ENCODE assay signal across 8 cellular contexts in the genomic region with DNA sequence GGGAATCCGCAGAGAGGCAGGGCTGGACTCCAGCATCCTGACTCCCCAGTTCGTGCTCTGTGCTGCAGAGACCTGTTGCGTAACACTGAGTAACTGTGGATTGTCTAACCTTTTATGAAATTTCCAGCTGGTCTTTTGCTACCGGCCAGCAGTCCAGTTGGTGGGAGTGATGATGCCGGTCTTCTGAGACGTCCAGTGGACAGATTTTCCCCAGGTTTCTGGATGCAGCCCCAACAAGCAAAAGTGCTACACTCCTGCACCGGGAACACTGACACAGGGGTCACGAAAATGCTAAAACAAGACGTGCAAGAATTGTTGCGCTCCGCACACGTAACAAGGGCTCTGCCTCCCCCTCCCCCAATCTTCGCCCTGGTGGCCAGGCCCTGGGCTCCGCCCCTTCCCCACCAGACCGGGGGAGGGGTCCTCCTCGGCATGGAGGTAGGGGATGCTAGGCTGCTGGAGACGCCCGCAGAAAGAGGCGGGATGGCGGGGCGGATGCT. TPM values are rescaled to one million over a fixed set of nuclear protein-coding genes. Genes with fewer than 3 reads are reported as not detected.
DNase-seq lines count a peak whose midpoint lies in the region; TF ChIP-seq lines count a peak whose summit lies in the region.

No MANE protein-coding gene starts in this region.

- H3K9ac ChIP-seq in stomach smooth muscle (ENCODE audit: low read length in 2 of 2), result peak overlapping the region in 1 of 2 donors; percentile 51

- no peaks in the 10 kb centered on the region for H3K4me1 ChIP-seq in breast epithelium
- peaks cover 24% of the 10 kb centered on the region for H3K4me1 ChIP-seq in stomach smooth muscle (ENCODE audit: control insufficient read depth, insufficient read depth, low read length)

- H3K27ac ChIP-seq in breast epithelium, result peak overlapping the region; percentile 82 to 95
- H3K27ac ChIP-seq in stomach smooth muscle (ENCODE audit: low read length), result peak overlapping the region; percentile 46

- no peaks in the 10 kb centered on the region for H3K36me3 ChIP-seq in breast epithelium
- no peaks in the 10 kb centered on the region for H3K36me3 ChIP-seq in stomach smooth muscle (ENCODE audit: control insufficient read depth in 2 of 2, insufficient read depth in 2 of 2, low read length in 2 of 2)

- H3K27me3 ChIP-seq in breast epithelium (peaks cover 0 to 15% of the 10 kb centered on the region in 2 donors), stomach smooth muscle (ENCODE audit: control insufficient read depth in 1 of 2, insufficient read depth in 2 of 2, low read length in 2 of 2) (peaks cover 7 to 11% of the 10 kb centered on the region in 2 donors)

- intact Hi-C loops in breast epithelium (cut with DNase I; ENCODE audit: low total_unique reads), result no loop called here

- TF ChIP-seq CTCF in NB4 (IDR thresholded peaks at IDR 0.05; ENCODE audit: low read depth, low read length) (no peak), breast epithelium (IDR thresholded peaks at IDR 0.05) (no peak)

- peak; percentile 83 for DNase-seq in ELR (ENCODE audit: low read depth)
- peak; percentile 87 for DNase-seq in NB4 (ENCODE audit: low read depth)
- DNase-seq in breast epithelium (ENCODE audit: low spot score in 2 of 2), result no peak
- peak; percentile 93 for DNase-seq in left kidney (ENCODE audit: low read depth, low spot score)
- DNase-seq in NCI-H2107 treated with DMSO at 0.1 percent for 48 hours (lab: John Stamatoyannopoulos, UW; ENCODE audit: unreplicated experiment), result no peak
- DNase-seq in NCI-H146 treated with DMSO at 0.1 percent for 48 hours (lab: John Stamatoyannopoulos, UW; ENCODE audit: unreplicated experiment), result no peak
- DNase-seq in cerebellar nuclear complex (lab: John Stamatoyannopoulos, UW), result no peak

- H3K4me3 ChIP-seq in NB4 (ENCODE audit: low read depth, low read length) (peak overlapping the region; percentile 83), breast epithelium (peak overlapping the region; percentile 58 to 86 (median 63)), stomach smooth muscle (ENCODE audit: low read length in 2 of 2) (peak overlapping the region; percentile 57 to 71)

- TF ChIP-seq POLR2A in NB4 (IDR thresholded peaks at IDR 0.05; ENCODE audit: extremely low read depth, insufficient read length), result no peak
- TF ChIP-seq POLR2A in breast epithelium (IDR thresholded peaks at IDR 0.05), result no peak

- no peaks in the 10 kb centered on the region for H3K9me3 ChIP-seq in breast epithelium
- H3K9me3 ChIP-seq in stomach smooth muscle (ENCODE audit: control insufficient read depth in 2 of 2, low read length in 2 of 2), result no peaks in the 10 kb centered on the region

RNA-seq across cellular contexts. Expression of gene MRC2, which starts 0.7 kb away (rescaled TPM):
- 10 to 100 TPM; 28.4 to 40.2 (median 37.4) TPM for total RNA-seq in breast epithelium

Comparison
In these comparisons a context has a peak if more than half of its experiments do, and no peak if none do; other contexts are left out.
1. DNase-seq: peak in ELR (single experiment), NB4 (single experiment) and left kidney (single experiment); none in breast epithelium (0 of 2), NCI-H2107 treated with DMSO at 0.1 percent for 48 hours (single experiment), NCI-H146 treated with DMSO at 0.1 percent for 48 hours (single experiment) and cerebellar nuclear complex (0 of 2).
2. Peak in every context shown above with its lines, with median percentiles within 50 percentile points of each other: H3K4me3 ChIP-seq.